Comparison of ENCODE assay signal across 10 cellular contexts in genomic region chr16:88066680-88067529, GRCh38.
"Had no signal": no experiment of that assay in that cellular context is flagged by ENCODE, and none has a peak within 500 bp of the region (broad histone marks: within the 10 kb centered on the region; RNA-seq: fewer than 3 reads in every experiment).

No MANE protein-coding gene starts in this region.

- H3K9me3 ChIP-seq: tibial nerve had no signal

- FAIRE-seq: frontal cortex had no signal

- H3K27ac ChIP-seq: coronary artery, hepatocyte, tibial nerve had no signal

- H3K9me3 Mint-ChIP-seq: activated CD4-positive, alpha-beta memory T cell treated with anti-CD3 and anti-CD28 coated beads for 36 hours; natural killer cell treated with Interleukin-12 subunit alpha and Interleukin-12 subunit beta and Interleukin-15 and Interleukin-18, amount 100 ng/mL, for 72 hours had no signal

- ATAC-seq: natural killer cell treated with Interleukin-12 subunit alpha and Interleukin-12 subunit beta and Interleukin-15 and Interleukin-18, amount 100 ng/mL, for 72 hours had no signal

- H3K27ac Mint-ChIP-seq: activated CD4-positive, alpha-beta memory T cell treated with anti-CD3 and anti-CD28 coated beads for 36 hours; natural killer cell treated with Interleukin-12 subunit alpha and Interleukin-12 subunit beta and Interleukin-15 and Interleukin-18, amount 100 ng/mL, for 72 hours had no signal

- DNase-seq: activated CD4-positive, alpha-beta memory T cell treated with anti-CD3 and anti-CD28 coated beads for 36 hours; activated naive CD4-positive, alpha-beta T cell; effector CD8-positive, alpha-beta T cell; kidney glomerular epithelial cell; mammary epithelial cell had no signal

- H3K4me3 Mint-ChIP-seq: activated CD4-positive, alpha-beta memory T cell treated with anti-CD3 and anti-CD28 coated beads for 36 hours; natural killer cell treated with Interleukin-12 subunit alpha and Interleukin-12 subunit beta and Interleukin-15 and Interleukin-18, amount 100 ng/mL, for 72 hours had no signal

- H3K27me3 Mint-ChIP-seq: activated CD4-positive, alpha-beta memory T cell treated with anti-CD3 and anti-CD28 coated beads for 36 hours; natural killer cell treated with Interleukin-12 subunit alpha and Interleukin-12 subunit beta and Interleukin-15 and Interleukin-18, amount 100 ng/mL, for 72 hours had no signal

- H3K4me3 ChIP-seq: coronary artery, hepatocyte, tibial nerve had no signal
